13 cellular contexts compared by ENCODE assay signal in the genomic region with DNA sequence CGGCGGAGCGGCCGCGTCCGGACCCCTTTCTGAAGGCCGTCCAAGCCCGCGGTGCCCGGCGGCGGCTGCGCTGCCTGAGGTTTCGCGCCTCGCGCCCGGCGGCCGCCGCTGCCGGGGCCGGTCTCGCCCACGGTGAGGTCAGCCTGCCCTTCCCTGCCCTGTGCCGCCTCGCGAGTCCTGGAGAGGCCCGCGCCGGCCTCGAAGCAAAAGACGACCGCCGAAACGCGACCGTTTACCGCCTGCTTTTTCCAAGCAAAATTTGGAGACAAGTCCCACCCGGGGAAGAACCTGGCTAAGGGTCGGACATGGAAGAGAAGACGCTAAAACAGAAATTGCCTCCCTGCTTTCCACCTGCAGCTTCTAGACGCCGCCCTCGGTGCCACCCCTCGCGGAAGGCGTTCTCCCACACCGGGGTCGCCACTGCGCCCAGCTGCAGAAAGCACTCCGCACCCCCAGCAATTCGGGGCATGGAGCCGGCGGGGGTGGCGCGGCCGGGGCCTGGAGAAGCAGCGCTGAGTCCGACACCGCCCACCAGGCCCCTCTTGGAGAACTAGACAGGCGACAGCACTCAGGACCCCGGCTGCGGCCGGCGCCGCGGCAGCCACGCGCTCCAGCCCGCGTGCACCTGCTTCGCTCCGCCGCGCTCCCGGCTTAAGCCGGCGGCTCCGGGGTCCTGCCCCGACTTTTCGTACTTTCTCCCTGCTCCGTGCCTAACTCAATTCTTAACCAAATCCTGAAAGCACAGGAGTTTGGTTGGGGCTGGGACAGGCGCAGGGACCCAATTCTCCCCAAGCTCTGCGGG. TPM values are rescaled to one million over a fixed set of nuclear protein-coding genes. Genes with fewer than 3 reads are reported as not detected.
A peak's percentile ranks its signal among the peaks of the same experiment; 100 is the strongest.
DNase-seq lines count a peak whose midpoint lies in the region; ATAC-seq and TF ChIP-seq lines count a peak whose summit lies in the region.
"Had no signal": no experiment of that assay in that cellular context is flagged by ENCODE, and none has a peak within 500 bp of the region (broad histone marks: within the 10 kb centered on the region; RNA-seq: fewer than 3 reads in every experiment).

No MANE protein-coding gene starts in this region.

- H4K8ac ChIP-seq in trophoblast cell (ENCODE audit: low read depth, low read length), result no peak overlapping the region

- no peak overlapping the region for H4K91ac ChIP-seq in trophoblast cell (ENCODE audit: low read depth, low read length)

- H3K27me3 ChIP-seq in NT2/D1 (ENCODE audit: insufficient read depth, insufficient read length) (peaks cover 89% of the 10 kb centered on the region), fibroblast of lung (ENCODE audit: control insufficient read depth, insufficient read depth, low read length) (no peaks in the 10 kb centered on the region), trophoblast cell (ENCODE audit: insufficient read depth, low read length) (peaks cover 64% of the 10 kb centered on the region), SJCRH30 (no peaks in the 10 kb centered on the region)

- H3K4me1 ChIP-seq in NT2/D1 (ENCODE audit: insufficient read depth, insufficient read length) (peaks cover 4% of the 10 kb centered on the region), fibroblast of lung (ENCODE audit: control insufficient read depth, extremely low read depth, insufficient read depth, low read length) (peaks cover 10% of the 10 kb centered on the region), trophoblast cell (ENCODE audit: control insufficient read depth in 1 of 2, insufficient read depth in 2 of 2, low read length in 2 of 2) (peaks cover 3% of the 10 kb centered on the region in 2 experiments), SJCRH30 (no peaks in the 10 kb centered on the region)

- H2AFZ ChIP-seq in fibroblast of lung (ENCODE audit: low read length) (peak overlapping the region; percentile 7), trophoblast cell (ENCODE audit: insufficient read depth, low read length, poor library complexity) (no peak overlapping the region)

- H3K27ac ChIP-seq in fibroblast of lung (ENCODE audit: insufficient read depth, low read length), result no peak overlapping the region
- H3K27ac ChIP-seq in trophoblast cell (ENCODE audit: low read depth, low read length), result no peak overlapping the region
- H3K27ac ChIP-seq in SJCRH30, result no peak overlapping the region

- H3K9me3 ChIP-seq in NT2/D1 (ENCODE audit: insufficient read depth, low read length) (no peaks in the 10 kb centered on the region), fibroblast of lung (ENCODE audit: control insufficient read depth, insufficient read depth, low read depth, low read length) (no peaks in the 10 kb centered on the region), trophoblast cell (ENCODE audit: insufficient read depth, low read depth, low read length) (peaks cover 12% of the 10 kb centered on the region), SJCRH30 (replicated peaks) (no peaks in the 10 kb centered on the region)

- no peaks in the 10 kb centered on the region for H4K20me1 ChIP-seq in fibroblast of lung (ENCODE audit: control insufficient read depth, extremely low read depth, insufficient read depth, low read length)

- H3K9ac ChIP-seq in NT2/D1 (ENCODE audit: insufficient read length, low read depth) (peak overlapping the region; percentile 4), fibroblast of lung (ENCODE audit: insufficient read depth, low read length) (no peak overlapping the region), trophoblast cell (ENCODE audit: low read length) (no peak overlapping the region)

- no peaks in the 10 kb centered on the region for H3K79me1 ChIP-seq in trophoblast cell (ENCODE audit: low read length)

- H3K23ac ChIP-seq in trophoblast cell (ENCODE audit: low read length), result no peak overlapping the region

- TF ChIP-seq CTCF in fibroblast of lung (conservative IDR thresholded peaks at IDR 0.05 in 1 of 2, IDR thresholded peaks at IDR 0.05 in 1 of 2; ENCODE audit: low read depth in 1 of 2, low read length in 2 of 2), result no peak

- H3K4me2 ChIP-seq in fibroblast of lung (ENCODE audit: extremely low read depth, insufficient read depth, low read length) (peak overlapping the region; percentile 68), trophoblast cell (ENCODE audit: low read length) (peak overlapping the region; percentile 7)

- ATAC-seq in GM19328 (IDR thresholded peaks at IDR 0.05; ENCODE audit: unreplicated experiment), result no peak

- peak; percentile 35 for DNase-seq in ELF-1 (ENCODE audit: low read depth, low spot score)
- no peak for DNase-seq in NT2/D1 (ENCODE audit: low read depth, low spot score)
- no peak for DNase-seq in fibroblast of lung (ENCODE audit: low read depth in 2 of 2)
- DNase-seq in trophoblast cell, result no peak
- DNase-seq in SJCRH30, result no peak
- DNase-seq in nucleus accumbens (lab: John Stamatoyannopoulos, UW), result no peak
- DNase-seq in AG08395 (ENCODE audit: low spot score), result no peak
- DNase-seq: activated CD4-positive, alpha-beta T cell treated with anti-CD3 and anti-CD28 coated beads, Interleukin-2, amount 50 U/mL, for 48 hours; hippocampal formation; NCI-H187 treated with DMSO at 0.1 percent for 48 hours; small intestine had no signal

- H3K79me2 ChIP-seq in fibroblast of lung (ENCODE audit: control insufficient read depth, insufficient read depth, low read length) (peaks cover 3% of the 10 kb centered on the region), trophoblast cell (ENCODE audit: control insufficient read depth, insufficient read depth, low read length, poor library complexity) (no peaks in the 10 kb centered on the region)

- no CpG with 5 or more reads among the region's 85 CpGs for WGBS in trophoblast cell (ENCODE audit: extremely low coverage, insufficient coverage, insufficient read length)

- no peak overlapping the region for H4K12ac ChIP-seq in trophoblast cell (ENCODE audit: low read depth, low read length)

- no peak overlapping the region for H2AK5ac ChIP-seq in trophoblast cell (ENCODE audit: low read length)

- H3K36me3 ChIP-seq in NT2/D1 (ENCODE audit: insufficient read depth, insufficient read length, low read length) (no peaks in the 10 kb centered on the region), fibroblast of lung (ENCODE audit: control insufficient read depth, insufficient read depth, low read length) (no peaks in the 10 kb centered on the region), trophoblast cell (ENCODE audit: control insufficient read depth in 1 of 2, insufficient read depth in 2 of 2, low read length in 2 of 2) (no peaks in the 10 kb centered on the region), SJCRH30 (no peaks in the 10 kb centered on the region)

- H3K18ac ChIP-seq in trophoblast cell (ENCODE audit: low read length), result no peak overlapping the region

- H2BK12ac ChIP-seq in trophoblast cell (ENCODE audit: low read length), result no peak overlapping the region

- no peak overlapping the region for H3K4ac ChIP-seq in trophoblast cell (ENCODE audit: low read depth, low read length)

- H2BK5ac ChIP-seq in trophoblast cell (ENCODE audit: low read depth, low read length, poor library complexity), result no peak overlapping the region

- H3K4me3 ChIP-seq in NT2/D1 (ENCODE audit: insufficient read length, low read depth) (peak overlapping the region; percentile 15), fibroblast of lung (replicated peaks in 1 of 4; ENCODE audit: control extremely low read depth in 1 of 4, insufficient read depth in 1 of 4, low read depth in 3 of 4, low read length in 4 of 4) (peak overlapping the region in 1 of 4 experiments; percentile 34), trophoblast cell (ENCODE audit: low read depth, low read length) (no peak overlapping the region), SJCRH30 (no peak overlapping the region)

- no peak overlapping the region for H2BK120ac ChIP-seq in trophoblast cell (ENCODE audit: insufficient read depth, low read length, poor library complexity)

- H3K14ac ChIP-seq in trophoblast cell (ENCODE audit: low read length), result no peak overlapping the region

RNA-seq across cellular contexts. Expression of gene FOXF2, which starts 11.0 kb away (rescaled TPM):
- total RNA-seq in fibroblast of lung, result 29.3 and 32.9 TPM in 2 replicates
- polyA plus RNA-seq in fibroblast of lung, result 42.5 and 51.7 TPM in 2 replicates
- polyA plus RNA-seq in fibroblast of lung (2012), result 43.8 and 52.1 TPM in 2 replicates
- polyA minus RNA-seq in fibroblast of lung (ENCODE audit: low replicate concordance), result 51.3 and 72.9 TPM in 2 replicates
- 1.0 and 1.1 TPM in 2 replicates for polyA plus RNA-seq in trophoblast cell (2013)
- 2.8 and 3.7 TPM in 2 replicates for total RNA-seq in SJCRH30 (2014; rRNA removed; shearing (Covaris generic))
- polyA plus RNA-seq: CD14-positive monocyte had no signal
